ENCODE assay signal across 21 cellular contexts in the genomic region with DNA sequence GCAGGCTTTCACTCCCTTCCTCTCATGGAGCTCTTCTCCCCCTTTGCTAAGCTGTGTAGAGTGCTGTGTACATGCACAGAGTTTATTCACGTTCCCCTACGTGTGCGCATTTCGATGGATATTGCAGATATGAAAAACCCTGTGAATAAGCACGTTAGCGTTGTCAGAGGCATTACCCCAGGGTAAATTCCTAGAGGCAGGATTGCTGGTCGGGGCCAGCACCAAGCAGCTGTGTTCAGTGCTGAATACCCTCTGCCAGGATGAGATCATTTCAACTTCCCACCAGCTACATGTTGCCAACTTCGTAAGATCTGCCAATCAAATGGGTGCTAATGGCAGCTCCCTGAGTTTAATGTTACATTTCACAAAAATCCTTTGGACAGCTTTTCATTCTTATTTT.
"Had no signal": no experiment of that assay in that cellular context is flagged by ENCODE, and none has a peak within 500 bp of the region (broad histone marks: within the 10 kb centered on the region; RNA-seq: fewer than 3 reads in every experiment).

No MANE protein-coding gene starts in this region.

- H3K4me3 ChIP-seq: adrenal gland, ascending aorta, dorsolateral prefrontal cortex, lower lobe of right lung, neural progenitor cell, prostate gland, thyroid gland had no signal

- H3K9me3 ChIP-seq: adrenal gland, ascending aorta, prostate gland, thyroid gland had no signal

- H3K4me2 ChIP-seq: neural progenitor cell had no signal

- DNase-seq: activated CD4-positive, alpha-beta T cell treated with anti-CD3 and anti-CD28 coated beads for 1 hour; activated CD4-positive, alpha-beta T cell treated with anti-CD3 and anti-CD28 coated beads, Interleukin-2, amount 50 U/mL, for 4 hours; activated CD8-positive, alpha-beta memory T cell treated with anti-CD3 and anti-CD28 coated beads, Interleukin-2, amount 50 U/mL, for 4 hours; activated T-cell treated with anti-CD3 and anti-CD28 coated beads, Interleukin-2, amount 50 U/mL, for 24 hours; central memory CD4-positive, alpha-beta T cell; dorsolateral prefrontal cortex; effector memory CD8-positive, alpha-beta T cell; foreskin melanocyte; kidney; lower lobe of right lung; mesendoderm; naive thymus-derived CD8-positive, alpha-beta T cell; substantia nigra; thyroid gland had no signal

- H3K9ac ChIP-seq: neural progenitor cell had no signal

- H3K36me3 ChIP-seq: adrenal gland, ascending aorta, lower lobe of right lung, neural progenitor cell, prostate gland, thyroid gland had no signal

- H3K27me3 ChIP-seq: ascending aorta, neural progenitor cell, thyroid gland had no signal

- H2AFZ ChIP-seq: neural progenitor cell had no signal

- H3K4me1 ChIP-seq: adrenal gland, ascending aorta, lower lobe of right lung, neural progenitor cell, prostate gland, thyroid gland had no signal

- ATAC-seq: activated T-helper 17 cell treated with anti-CD3 and anti-CD28 coated beads, Interleukin-2, amount 50 U/mL, for 72 hours; effector memory CD8-positive, alpha-beta T cell; esophagus mucosa; lower lobe of right lung; naive thymus-derived CD8-positive, alpha-beta T cell had no signal

- H3K27ac ChIP-seq: adrenal gland, ascending aorta, dorsolateral prefrontal cortex, lower lobe of right lung, neural progenitor cell, prostate gland, thyroid gland, VCaP had no signal
